In the genomic region with DNA sequence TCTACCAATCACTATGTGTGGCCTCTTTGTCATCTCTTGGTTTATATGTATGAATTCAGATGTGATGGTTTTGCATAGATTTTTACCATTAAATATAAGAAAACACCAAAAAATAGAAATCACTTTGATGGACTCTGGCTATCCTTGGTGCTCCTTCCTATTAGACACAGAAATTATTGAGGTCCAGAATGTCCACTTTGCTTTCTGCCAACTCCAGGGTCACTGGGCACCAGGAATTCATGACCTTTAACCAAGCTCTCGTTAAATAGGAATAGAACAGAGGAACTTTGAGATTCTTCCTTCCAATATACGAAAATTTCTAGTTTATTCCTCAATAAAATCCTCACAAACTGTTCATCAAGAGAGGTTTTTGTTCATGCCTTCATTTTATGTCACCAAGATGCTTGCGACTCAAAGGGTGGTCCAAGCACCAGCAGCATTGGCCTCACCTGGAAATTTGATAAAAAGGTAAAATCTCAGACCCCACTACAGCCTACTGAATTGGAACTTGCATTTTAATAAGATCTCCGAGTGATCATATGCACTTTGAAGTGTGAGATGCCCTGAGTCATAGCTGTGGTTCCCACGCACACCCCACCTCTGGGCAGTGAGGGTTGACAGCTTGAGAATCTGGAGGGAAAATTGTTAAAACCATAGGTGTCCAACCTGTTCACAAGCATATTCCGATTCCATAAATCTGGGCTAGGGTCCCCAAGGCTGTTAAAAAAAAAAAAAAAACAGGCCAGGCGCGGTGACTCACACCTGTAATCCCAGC, we compare ENCODE assay signal across 25 cellular contexts.
DNase-seq lines count a peak whose midpoint lies in the region; ATAC-seq, FAIRE-seq and TF ChIP-seq lines count a peak whose summit lies in the region.
"Had no signal": no experiment of that assay in that cellular context is flagged by ENCODE, and none has a peak within 500 bp of the region (broad histone marks: within the 10 kb centered on the region; RNA-seq: fewer than 3 reads in every experiment).

No MANE protein-coding gene starts in this region.

- H4K20me1 ChIP-seq in HepG2 (ENCODE audit: insufficient read depth, low read length) (no peaks in the 10 kb centered on the region), Karpas-422 (ENCODE audit: insufficient read depth, low read depth, low read length) (no peaks in the 10 kb centered on the region)
- H4K20me1 ChIP-seq: BLaER1 treated with 17β-estradiol and CSF1 and Interleukin-3, amounts not matched to agents 10 nM and 100 nM had no signal

- H2AFZ ChIP-seq in HepG2 (ENCODE audit: low read length) (no peak overlapping the region), Karpas-422 (ENCODE audit: low read length) (0 out of 2 replicates have a peak overlapping the region, but pooled peaks have one; percentile 20), neuronal stem cell (ENCODE audit: low read length) (peak overlapping the region; percentile 67)

- TF ChIP-seq RAD21 in HepG2 (CRISPR knock-in tag; IDR thresholded peaks at IDR 0.05), result no peak

- ATAC-seq in right lobe of liver (peak in 3 of 4 donors; percentile 14 to 53 (median 32)), HepG2 (no peak), left lobe of liver (peak; percentile 61)
- no peak for ATAC-seq in activated CD8-positive, alpha-beta T cell treated with anti-CD3 and anti-CD28 coated beads, Interleukin-2, amount 10 ng/mL, durations not matched to agents 7 days and 5 days
- ATAC-seq: A549; CD8-positive, alpha-beta T cell; GM12878 had no signal

- H3K79me2 ChIP-seq in HepG2 (ENCODE audit: insufficient read depth, low read length) (no peaks in the 10 kb centered on the region), Karpas-422 (ENCODE audit: low read length) (no peaks in the 10 kb centered on the region)

- no peak overlapping the region for H2BK5ac ChIP-seq in neuronal stem cell (ENCODE audit: low read length)

- H2AK5ac ChIP-seq in neuronal stem cell (ENCODE audit: low read depth, low read length), result no peak overlapping the region

- H3K27ac ChIP-seq in right lobe of liver, result no peak overlapping the region
- H3K27ac ChIP-seq in HepG2 (ENCODE audit: extremely low read length, insufficient read depth, low read length), result no peak overlapping the region
- H3K27ac ChIP-seq in Karpas-422 (ENCODE audit: low read length), result no peak overlapping the region
- no peak overlapping the region for H3K27ac ChIP-seq in neuronal stem cell (replicated peaks; ENCODE audit: low read length)
- H3K27ac ChIP-seq: 22Rv1; A549; BLaER1 treated with 17β-estradiol and CSF1 and Interleukin-3, amounts not matched to agents 10 nM and 100 nM; C4-2B had no signal

- POLR2A ChIA-PET in HepG2 (lab: Yijun Ruan, JAX), result interaction anchor here (0.5 kb wide), 1 partner anchor 286 kb away, joined by 3 read pairs; the partner anchor contains the start of gene IL5RA
- POLR2A ChIA-PET in activated CD8-positive, alpha-beta T cell treated with anti-CD3 and anti-CD28 coated beads, Interleukin-2, amount 10 ng/mL, durations not matched to agents 7 days and 5 days (lab: Charles Lee), result no interaction called here

- no peak overlapping the region for H3K27ac Mint-ChIP-seq in activated CD8-positive, alpha-beta T cell treated with anti-CD3 and anti-CD28 coated beads, Interleukin-2, amount 10 ng/mL, durations not matched to agents 7 days and 5 days
- H3K27ac Mint-ChIP-seq: B cell; CD4-positive, alpha-beta T cell; CD8-positive, alpha-beta T cell had no signal

- no peaks in the 10 kb centered on the region for H3K27me3 ChIP-seq in right lobe of liver
- no peaks in the 10 kb centered on the region for H3K27me3 ChIP-seq in HepG2 (ENCODE audit: control insufficient read depth in 1 of 2, insufficient read depth in 2 of 2, low read length in 2 of 2)
- no peaks in the 10 kb centered on the region for H3K27me3 ChIP-seq in Karpas-422 (ENCODE audit: low read length)
- no peaks in the 10 kb centered on the region for H3K27me3 ChIP-seq in neuronal stem cell (ENCODE audit: control insufficient read depth in 3 of 3, insufficient read depth in 3 of 3, low read depth in 1 of 3, low read length in 3 of 3)
- H3K27me3 ChIP-seq: BLaER1 treated with 17β-estradiol and CSF1 and Interleukin-3, amounts not matched to agents 10 nM and 100 nM had no signal

- H3K14ac ChIP-seq in neuronal stem cell (ENCODE audit: low read length), result no peak overlapping the region

- H3K9me3 ChIP-seq in right lobe of liver (no peaks in the 10 kb centered on the region), HepG2 (ENCODE audit: low read length) (no peaks in the 10 kb centered on the region), Karpas-422 (ENCODE audit: low read length) (no peaks in the 10 kb centered on the region), neuronal stem cell (replicated peaks in 1 of 2; ENCODE audit: control insufficient read depth in 2 of 2, insufficient read depth in 1 of 2, low read depth in 1 of 2, low read length in 2 of 2) (no peaks in the 10 kb centered on the region)
- H3K9me3 ChIP-seq: A549; BLaER1 treated with 17β-estradiol and CSF1 and Interleukin-3, amounts not matched to agents 10 nM and 100 nM; Caco-2 had no signal

- H3K79me1 ChIP-seq in neuronal stem cell (ENCODE audit: low read depth, low read length), result no peaks in the 10 kb centered on the region

- no peak for TF ChIP-seq EP300 in HepG2 (IDR thresholded peaks at IDR 0.05; ENCODE audit: low read depth in 2 of 2, low read length in 2 of 2)
- no peak for TF ChIP-seq EP300 in HepG2 (CRISPR knock-in tag; IDR thresholded peaks at IDR 0.05; ENCODE audit: borderline replicate concordance)

- FAIRE-seq in HepG2 (lab: Jason Lieb, UNC), result no peak
- FAIRE-seq: A549, D721Med, GM12878, GM12892, GM19239 had no signal

- no peak overlapping the region for H3K23ac ChIP-seq in neuronal stem cell (ENCODE audit: low read depth, low read length, poor library complexity)

- no peaks in the 10 kb centered on the region for H3K27me3 Mint-ChIP-seq in activated CD8-positive, alpha-beta T cell treated with anti-CD3 and anti-CD28 coated beads, Interleukin-2, amount 10 ng/mL, durations not matched to agents 7 days and 5 days (ENCODE audit: low read depth)
- H3K27me3 Mint-ChIP-seq: B cell; CD4-positive, alpha-beta T cell had no signal

- H3K4ac ChIP-seq in neuronal stem cell (ENCODE audit: low read length), result no peak overlapping the region

- H2BK120ac ChIP-seq in neuronal stem cell (ENCODE audit: low read depth, low read length), result no peak overlapping the region

- H3K4me3 ChIP-seq in right lobe of liver (no peak overlapping the region), HepG2 (replicated peaks in 1 of 3; ENCODE audit: insufficient read depth in 1 of 3, low read depth in 2 of 3, low read length in 3 of 3) (no peak overlapping the region), Karpas-422 (ENCODE audit: low read length) (no peak overlapping the region), neuronal stem cell (ENCODE audit: low read length in 2 of 2) (no peak overlapping the region)
- H3K4me3 ChIP-seq: A549; BLaER1 treated with 17β-estradiol and CSF1 and Interleukin-3, amounts not matched to agents 10 nM and 100 nM; GM12878 had no signal

- H4K91ac ChIP-seq in neuronal stem cell (ENCODE audit: low read depth, low read length, poor library complexity), result no peak overlapping the region

- no peak overlapping the region for H2BK12ac ChIP-seq in neuronal stem cell (ENCODE audit: low read length)

- no TSS peak for BruUV-seq in HepG2 (replicated peaks; lab: Mats Ljungman, UMichigan)

- no peak for TF ChIP-seq POLR2A in right lobe of liver (IDR thresholded peaks at IDR 0.05)
- TF ChIP-seq POLR2A in HepG2 (IDR thresholded peaks at IDR 0.05; ENCODE audit: insufficient read depth in 1 of 2, low read depth in 2 of 2, low read length in 2 of 2), result no peak

- H3K9me2 ChIP-seq in Karpas-422 (replicated peaks; ENCODE audit: insufficient read depth, low read length), result no peaks in the 10 kb centered on the region

- DNase-seq in right lobe of liver, result no peak
- DNase-seq in HepG2 (ENCODE audit: low spot score), result no peak
- no peak for DNase-seq in Karpas-422
- DNase-seq in left lobe of liver (ENCODE audit: low spot score), result no peak
- no peak for DNase-seq in neuronal stem cell (ENCODE audit: low spot score)
- DNase-seq in cardiac septum (ENCODE audit: low spot score), result no peak
- DNase-seq in activated CD8-positive, alpha-beta T cell treated with anti-CD3 and anti-CD28 coated beads, Interleukin-2, amount 10 ng/mL, durations not matched to agents 7 days and 5 days, result no peak
- DNase-seq in NCI-H1417 treated with DMSO at 0.1 percent for 48 hours (lab: John Stamatoyannopoulos, UW), result no peak
- DNase-seq: AML-193; Caco-2; Calu3; CD4-positive, alpha-beta T cell; CD8-positive, alpha-beta T cell; DMS79 treated with DMSO at 0.1 percent for 48 hours; EL; GDM1 had no signal

- TF ChIP-seq CTCF in right lobe of liver (IDR thresholded peaks at IDR 0.05), result no peak
- no peak for TF ChIP-seq CTCF in HepG2 (CRISPR knock-in tag; IDR thresholded peaks at IDR 0.05)

- no peaks in the 10 kb centered on the region for H3K9me3 Mint-ChIP-seq in activated CD8-positive, alpha-beta T cell treated with anti-CD3 and anti-CD28 coated beads, Interleukin-2, amount 10 ng/mL, durations not matched to agents 7 days and 5 days (ENCODE audit: insufficient read depth)
- H3K9me3 Mint-ChIP-seq: CD4-positive, alpha-beta T cell; CD8-positive, alpha-beta T cell had no signal

- H3K36me3 ChIP-seq in right lobe of liver, result no peaks in the 10 kb centered on the region
- H3K36me3 ChIP-seq in HepG2 (replicated peaks in 1 of 2; ENCODE audit: control insufficient read depth in 1 of 2, insufficient read depth in 2 of 2, low read length in 2 of 2), result no peaks in the 10 kb centered on the region
- H3K36me3 ChIP-seq in Karpas-422 (ENCODE audit: insufficient read depth, low read length), result no peaks in the 10 kb centered on the region
- H3K36me3 ChIP-seq in neuronal stem cell (replicated peaks in 1 of 2; ENCODE audit: control insufficient read depth in 2 of 2, insufficient read depth in 2 of 2, low read length in 2 of 2), result no peaks in the 10 kb centered on the region
- H3K36me3 ChIP-seq: BLaER1 treated with 17β-estradiol and CSF1 and Interleukin-3, amounts not matched to agents 10 nM and 100 nM had no signal

- intact Hi-C loops in right lobe of liver (cut with DNase I), result no loop called here
- intact Hi-C loops in HepG2 (cut with micrococcal nuclease; ENCODE audit: unreplicated experiment), result no loop called here
- intact Hi-C loops in cardiac septum (cut with DNase I), result no loop called here

- H3K9ac ChIP-seq in HepG2 (ENCODE audit: insufficient read depth, low read depth, low read length) (no peak overlapping the region), Karpas-422 (ENCODE audit: low read length) (no peak overlapping the region), neuronal stem cell (ENCODE audit: low read depth, low read length, poor library complexity) (no peak overlapping the region)
- H3K9ac ChIP-seq: BLaER1 treated with 17β-estradiol and CSF1 and Interleukin-3, amounts not matched to agents 10 nM and 100 nM had no signal

- no peak overlapping the region for H2BK15ac ChIP-seq in neuronal stem cell (ENCODE audit: low read length)

- 74% methylated on average over 8 of the region's 8 CpGs for WGBS in right lobe of liver (ENCODE audit: insufficient coverage, low coverage, low lambda C conversion rate, missing lambda C conversion rate)
- 3% methylated on average over 8 of the region's 8 CpGs for WGBS in HepG2 (ENCODE audit: low lambda C conversion rate)
- no CpG with 5 or more reads among the region's 8 CpGs for WGBS in neuronal stem cell (ENCODE audit: extremely low coverage in 2 of 2, insufficient read length in 2 of 2, insufficient replicate concordance in 1 of 2), 2 donors

- H3K4me2 ChIP-seq in HepG2 (ENCODE audit: low read depth, low read length), result no peak overlapping the region
- H3K4me2 ChIP-seq in Karpas-422 (ENCODE audit: low read depth, low read length, poor library complexity, severe bottlenecking), result peak overlapping the region; percentile 24
- H3K4me2 ChIP-seq in neuronal stem cell (ENCODE audit: insufficient read depth, low read length, poor library complexity, severe bottlenecking), result no peak overlapping the region
- H3K4me2 ChIP-seq: A549 had no signal

- H4K8ac ChIP-seq in neuronal stem cell (ENCODE audit: low read depth, low read length), result no peak overlapping the region

- peaks cover 0 to 24% (median 5%) of the 10 kb centered on the region in 4 donors for H3K4me1 ChIP-seq in right lobe of liver
- H3K4me1 ChIP-seq in HepG2 (ENCODE audit: insufficient read depth, low read length), result no peaks in the 10 kb centered on the region
- H3K4me1 ChIP-seq in Karpas-422 (ENCODE audit: low read length), result peaks cover 8% of the 10 kb centered on the region
- H3K4me1 ChIP-seq in neuronal stem cell (ENCODE audit: control insufficient read depth in 2 of 2, insufficient read depth in 1 of 2, low read depth in 1 of 2, low read length in 2 of 2), result peaks cover 0 to 10% of the 10 kb centered on the region in 2 donors
- H3K4me1 ChIP-seq: A549, Caco-2 had no signal

- no peaks in the 10 kb centered on the region for H3K36me3 Mint-ChIP-seq in activated CD8-positive, alpha-beta T cell treated with anti-CD3 and anti-CD28 coated beads, Interleukin-2, amount 10 ng/mL, durations not matched to agents 7 days and 5 days (ENCODE audit: low read depth)
- H3K36me3 Mint-ChIP-seq: CD8-positive, alpha-beta T cell had no signal

- in situ Hi-C loops in HepG2 (cut with HindIII; ENCODE audit: extremely low pct_ligation_motif_present, low pct_unique_long_range_greater_than_20kb), result no loop called here

- H3K4me3 Mint-ChIP-seq in activated CD8-positive, alpha-beta T cell treated with anti-CD3 and anti-CD28 coated beads, Interleukin-2, amount 10 ng/mL, durations not matched to agents 7 days and 5 days, result no peak overlapping the region
- H3K4me3 Mint-ChIP-seq: B cell; CD4-positive, alpha-beta T cell; CD8-positive, alpha-beta T cell had no signal

- CTCF ChIA-PET in HepG2 (lab: Yijun Ruan, JAX; ENCODE audit: low intra/inter-chr PET ratio, low total read pairs), result no interaction called here
- CTCF ChIA-PET in activated CD8-positive, alpha-beta T cell treated with anti-CD3 and anti-CD28 coated beads, Interleukin-2, amount 10 ng/mL, durations not matched to agents 7 days and 5 days (lab: Charles Lee), result no interaction called here

- H3K4me1 Mint-ChIP-seq in activated CD8-positive, alpha-beta T cell treated with anti-CD3 and anti-CD28 coated beads, Interleukin-2, amount 10 ng/mL, durations not matched to agents 7 days and 5 days (ENCODE audit: low read depth), result no peaks in the 10 kb centered on the region
- H3K4me1 Mint-ChIP-seq: B cell had no signal

- H3K18ac ChIP-seq in neuronal stem cell (ENCODE audit: low read length), result no peak overlapping the region

Comparison
In these comparisons a context has a peak if more than half of its experiments do, and no peak if none do; other contexts are left out.
1. ATAC-seq: peak in right lobe of liver (3 of 4) and left lobe of liver (single experiment); none in HepG2 (single experiment) and activated CD8-positive, alpha-beta T cell treated with anti-CD3 and anti-CD28 coated beads, Interleukin-2, amount 10 ng/mL, durations not matched to agents 7 days and 5 days (single experiment).